16 cellular contexts compared by ENCODE assay signal in the genomic region with DNA sequence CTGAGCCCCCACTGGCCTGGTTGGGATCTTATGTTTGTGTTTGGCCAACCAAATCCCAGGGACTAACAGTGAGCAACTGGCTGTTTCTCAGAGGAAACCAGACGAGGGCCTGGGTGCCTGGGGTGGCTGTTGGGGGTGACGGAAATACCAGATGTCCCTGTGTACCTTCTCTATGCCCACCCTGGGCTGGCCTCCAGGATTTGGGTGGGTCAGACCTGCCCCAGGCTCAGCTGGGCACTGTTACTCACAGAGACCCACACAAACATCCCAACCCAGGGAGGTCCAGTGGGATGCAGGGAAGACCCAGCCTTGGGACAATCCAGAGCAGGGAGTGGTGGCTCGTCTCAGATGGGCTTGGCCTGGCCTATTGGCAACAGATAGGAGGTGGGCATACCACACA. TPM values are rescaled to one million over a fixed set of nuclear protein-coding genes. Genes with fewer than 3 reads are reported as not detected.
A peak's percentile ranks its signal among the peaks of the same experiment; 100 is the strongest.
DNase-seq lines count a peak whose midpoint lies in the region; ATAC-seq and TF ChIP-seq lines count a peak whose summit lies in the region.
"Had no signal": no experiment of that assay in that cellular context is flagged by ENCODE, and none has a peak within 500 bp of the region (broad histone marks: within the 10 kb centered on the region; RNA-seq: fewer than 3 reads in every experiment).

No MANE protein-coding gene starts in this region.

- WGBS in right lobe of liver (ENCODE audit: insufficient coverage, low coverage, low lambda C conversion rate, missing lambda C conversion rate): 60% methylated on average over 1 of the region's 3 CpGs
- 73 to 79% methylated on average over 3 of the region's 3 CpGs for WGBS in aorta, 2 donors

- ATAC-seq in right lobe of liver (no peak), aorta (ENCODE audit: low FRiP score) (peak; percentile 26), GM19023 (IDR thresholded peaks at IDR 0.05; ENCODE audit: unreplicated experiment) (no peak), Right ventricle myocardium inferior (no peak)
- ATAC-seq: CD8-positive, alpha-beta T cell had no signal

- H3K4me1 ChIP-seq in right lobe of liver (peaks cover 0 to 24% (median 9%) of the 10 kb centered on the region in 4 donors), aorta (ENCODE audit: control insufficient read depth in 1 of 2, insufficient read depth in 2 of 2, low read length in 2 of 2) (no peaks in the 10 kb centered on the region)
- H3K4me1 ChIP-seq: BE2C, Caco-2 had no signal

- H3K9me3 Mint-ChIP-seq in CD14-positive monocyte: peaks cover 0 to 13% (median 7%) of the 10 kb centered on the region in 7 donors
- H3K9me3 Mint-ChIP-seq: CD4-positive, alpha-beta T cell; CD8-positive, alpha-beta T cell had no signal

- peak; percentile 39 for DNase-seq in CD14-positive monocyte (ENCODE audit: low spot score)
- no peak for DNase-seq in right lobe of liver
- peak in 1 of 2 donors; percentile 31 for DNase-seq in aorta
- DNase-seq in Right ventricle myocardium inferior (ENCODE audit: missing footprints): no peak
- DNase-seq: 8988T; ACHN; BE2C; C1 segment of cervical spinal cord; Caco-2; Calu3; CD4-positive, alpha-beta T cell; CD8-positive, alpha-beta T cell; DMS79 treated with DMSO at 0.1 percent for 48 hours; GF-D8 had no signal

- H3K4me3 ChIP-seq in right lobe of liver (no peak overlapping the region), aorta (ENCODE audit: low read length in 2 of 2) (no peak overlapping the region)
- H3K4me3 ChIP-seq: BLaER1 had no signal

- H3K4me1 Mint-ChIP-seq in CD14-positive monocyte: no peaks in the 10 kb centered on the region

- no peak overlapping the region for H3K4me3 Mint-ChIP-seq in CD14-positive monocyte
- H3K4me3 Mint-ChIP-seq: CD4-positive, alpha-beta T cell; CD8-positive, alpha-beta T cell had no signal

- H3K36me3 Mint-ChIP-seq in CD14-positive monocyte: peaks cover 40 to 50% of the 10 kb centered on the region in 2 donors

- H3K36me3 ChIP-seq in right lobe of liver (peaks cover 0 to 7% (median 0%) of the 10 kb centered on the region in 4 donors), aorta (ENCODE audit: control insufficient read depth in 1 of 2, insufficient read depth in 2 of 2, low read length in 1 of 2) (peaks cover 0 to 13% of the 10 kb centered on the region in 2 donors)

- H3K27ac ChIP-seq in right lobe of liver: peak overlapping the region in 2 of 3 donors; percentile 72 to 86
- no peak overlapping the region for H3K27ac ChIP-seq in aorta (ENCODE audit: low read depth in 1 of 2, low read length in 2 of 2)
- H3K27ac ChIP-seq: BLaER1 had no signal

- TF ChIP-seq CTCF in CD14-positive monocyte (IDR thresholded peaks at IDR 0.05) (no peak), right lobe of liver (IDR thresholded peaks at IDR 0.05) (no peak)

- no peak overlapping the region for H3K27ac Mint-ChIP-seq in CD14-positive monocyte
- H3K27ac Mint-ChIP-seq: CD4-positive, alpha-beta T cell; CD8-positive, alpha-beta T cell had no signal

- H3K27me3 ChIP-seq in right lobe of liver (no peaks in the 10 kb centered on the region), aorta (ENCODE audit: control insufficient read depth in 1 of 2, insufficient read depth in 2 of 2, low read length in 1 of 2) (no peaks in the 10 kb centered on the region)
- H3K27me3 ChIP-seq: BE2C, BLaER1 had no signal

- intact Hi-C loops in CD14-positive monocyte (cut with micrococcal nuclease): no loop called here
- intact Hi-C loops in right lobe of liver (cut with DNase I): no loop called here
- intact Hi-C loops in aorta (cut with DNase I): no loop called here
- intact Hi-C loops in Right ventricle myocardium inferior (cut with DNase I): no loop called here

- TF ChIP-seq POLR2A in right lobe of liver (IDR thresholded peaks at IDR 0.05): no peak

- H3K27me3 Mint-ChIP-seq in CD14-positive monocyte (ENCODE audit: low read depth in 3 of 3): peaks cover 0 to 3% (median 2%) of the 10 kb centered on the region in 3 donors
- H3K27me3 Mint-ChIP-seq: CD4-positive, alpha-beta T cell had no signal

- H3K9me3 ChIP-seq in right lobe of liver (no peaks in the 10 kb centered on the region), aorta (ENCODE audit: control insufficient read depth, low read length) (no peaks in the 10 kb centered on the region)
- H3K9me3 ChIP-seq: BE2C, Caco-2 had no signal

RNA-seq across cellular contexts. Expression of a gene that starts 8.8 kb away (rescaled TPM):
- polyA plus RNA-seq in CD14-positive monocyte: under 1 TPM; 0.58 to 0.99 TPM
- 1 to 10 TPM; 1.7 to 2.9 (median 2.1) TPM for total RNA-seq in right lobe of liver
- total RNA-seq in aorta: 1 to 10 TPM; 2.2 to 3.1 TPM
- under 1 TPM; 0.25 to 0.43 TPM for polyA plus RNA-seq in aorta
- 1.8 TPM for total RNA-seq in Right ventricle myocardium inferior

RNA-seq across cellular contexts. Expression of a gene that starts 17.7 kb away (rescaled TPM):
- polyA plus RNA-seq in CD14-positive monocyte (10 to 100 TPM; 30.2 to 54.5 TPM), aorta (10 to 100 TPM; 21.5 to 81.6 TPM)
- total RNA-seq in right lobe of liver (1,000 to 10,000 TPM in 4 of 6 experiments, 100 to 1,000 TPM in 2; 897 to 2,313 (median 1,164) TPM), aorta (10 to 100 TPM in 1 of 2 donors, 1 to 10 TPM in 1; 9.7 to 11.3 TPM), Right ventricle myocardium inferior (3.9 TPM)
- total RNA-seq: Calu3 had no signal

RNA-seq across cellular contexts. Expression of a gene that starts 26.9 kb away (rescaled TPM):
- polyA plus RNA-seq in CD14-positive monocyte (under 1 TPM; 0.28 to 0.41 TPM), aorta (under 1 TPM in 1 of 2 donors, not detected in 1; 0.79 TPM)
- total RNA-seq in right lobe of liver (1 to 10 TPM in 5 of 6 experiments, under 1 TPM in 1; 0.73 to 3.1 (median 1.7) TPM), aorta (under 1 TPM; 0.32 to 0.87 TPM), Right ventricle myocardium inferior (0.19 TPM)

RNA-seq across cellular contexts. Expression of a gene that starts 30.5 kb away (rescaled TPM):
- 10 to 100 TPM; 34.6 to 38.8 TPM for polyA plus RNA-seq in CD14-positive monocyte
- 10 to 100 TPM; 12.4 to 44.7 (median 15.8) TPM for total RNA-seq in right lobe of liver
- 10 to 100 TPM; 33.6 to 34.3 TPM for total RNA-seq in aorta
- 10 to 100 TPM; 26.4 to 48.1 TPM for polyA plus RNA-seq in aorta
- total RNA-seq in Right ventricle myocardium inferior: 21.7 TPM

RNA-seq across cellular contexts. Expression of a gene that starts 45.2 kb away (rescaled TPM):
- polyA plus RNA-seq in CD14-positive monocyte (under 1 TPM; 0.13 to 0.72 TPM), aorta (1 to 10 TPM in 1 of 2 donors, under 1 TPM in 1; 0.75 to 1.2 TPM)
- total RNA-seq in right lobe of liver (1 to 10 TPM; 1.7 to 3.9 (median 2.4) TPM), aorta (1 to 10 TPM in 1 of 2 donors, under 1 TPM in 1; 0.65 to 1.8 TPM), Right ventricle myocardium inferior (0.22 TPM)

Comparison
In these comparisons a context has a peak if more than half of its experiments do, and no peak if none do; other contexts are left out.
1. H3K27ac ChIP-seq: peak in right lobe of liver (2 of 3); none in aorta (0 of 2).
2. RNA of a gene that starts 17.7 kb away (total RNA-seq): 897 to 2,313 TPM in right lobe of liver; 9.7 to 11.3 TPM in aorta and 3.9 TPM in Right ventricle myocardium inferior (single experiment); every median in the first group is over 10 times any median in the second.